ENCODE assay signal across 24 cellular contexts in genomic region chr13:74203576-74203975, GRCh38.
DNase-seq lines count a peak whose midpoint lies in the region; ATAC-seq and TF ChIP-seq lines count a peak whose summit lies in the region.
"Had no signal": no experiment of that assay in that cellular context is flagged by ENCODE, and none has a peak within 500 bp of the region (broad histone marks: within the 10 kb centered on the region; RNA-seq: fewer than 3 reads in every experiment).

No MANE protein-coding gene starts in this region.

- no peaks in the 10 kb centered on the region for H3K36me3 ChIP-seq in IMR-90 (ENCODE audit: control insufficient read depth, insufficient read depth, low read length)
- no peaks in the 10 kb centered on the region for H3K36me3 ChIP-seq in brain microvascular endothelial cell (replicated peaks)
- no peaks in the 10 kb centered on the region for H3K36me3 ChIP-seq in esophagus squamous epithelium
- no peaks in the 10 kb centered on the region for H3K36me3 ChIP-seq in neuronal stem cell (replicated peaks in 1 of 2; ENCODE audit: control insufficient read depth in 2 of 2, insufficient read depth in 2 of 2, low read length in 2 of 2)
- H3K36me3 ChIP-seq: HAP-1, stomach had no signal

- peaks cover 24% of the 10 kb centered on the region for H3K4me1 ChIP-seq in IMR-90 (ENCODE audit: control insufficient read depth, insufficient read depth, low read length)
- no peaks in the 10 kb centered on the region for H3K4me1 ChIP-seq in esophagus squamous epithelium
- peaks cover 0 to 3% of the 10 kb centered on the region in 2 donors for H3K4me1 ChIP-seq in neuronal stem cell (ENCODE audit: control insufficient read depth in 2 of 2, insufficient read depth in 1 of 2, low read depth in 1 of 2, low read length in 2 of 2)

- peak overlapping the region; percentile 73; the same call in 1 of the 2 replicates for H3K14ac ChIP-seq in IMR-90 (replicated peaks; ENCODE audit: low read depth, low read length)
- H3K14ac ChIP-seq in neuronal stem cell (ENCODE audit: low read length): no peak overlapping the region

- CTCF ChIA-PET in IMR-90 (lab: Yijun Ruan, JAX): interaction anchor here (0.6 kb wide), 1 partner anchor 654 kb away, joined by 6 read pairs; no protein-coding TSS in a partner anchor

- H2AFZ ChIP-seq in IMR-90 (replicated peaks; ENCODE audit: low read length, poor library complexity) (no peak overlapping the region), neuronal stem cell (ENCODE audit: low read length) (no peak overlapping the region)

- H3K18ac ChIP-seq in IMR-90 (ENCODE audit: low read depth, low read length) (peak overlapping the region; percentile 48; the same call in 1 of the 2 replicates), neuronal stem cell (ENCODE audit: low read length) (no peak overlapping the region)

- H3K9me1 ChIP-seq in IMR-90 (ENCODE audit: insufficient read depth, low read length): peaks cover 3% of the 10 kb centered on the region; the same call in 1 of the 2 replicates

- dilution Hi-C loops in IMR-90 (cut with HindIII; ENCODE audit: low sequenced_read_pairs, unreplicated experiment): no loop called here

- POLR2A ChIA-PET in IMR-90 (lab: Charles Lee; ENCODE audit: unreplicated experiment): no interaction called here

- no peak for TF ChIP-seq RAD21 in IMR-90 (IDR thresholded peaks at IDR 0.05; ENCODE audit: low read length)

- TF ChIP-seq CTCF in IMR-90 (conservative IDR thresholded peaks at IDR 0.05; ENCODE audit: low read depth, low read length): no peak
- TF ChIP-seq CTCF in brain microvascular endothelial cell (IDR thresholded peaks at IDR 0.05; ENCODE audit: low read depth, low read length, missing control alignments): no peak
- no peak for TF ChIP-seq CTCF in esophagus squamous epithelium (IDR thresholded peaks at IDR 0.05)

- H3K79me1 ChIP-seq in IMR-90 (ENCODE audit: low read depth in 1 of 2, low read length in 2 of 2) (no peaks in the 10 kb centered on the region; a peak in 1 of 4 replicates), neuronal stem cell (ENCODE audit: low read depth, low read length) (no peaks in the 10 kb centered on the region)

- H3K4me3 ChIP-seq in IMR-90 (ENCODE audit: insufficient read depth, low read depth, low read length) (no peak overlapping the region), brain microvascular endothelial cell (ENCODE audit: low read depth, low read length) (no peak overlapping the region), esophagus squamous epithelium (no peak overlapping the region), neuronal stem cell (ENCODE audit: low read length in 2 of 2) (no peak overlapping the region)
- H3K4me3 ChIP-seq: HAP-1, skin epidermis, stomach had no signal

- H2BK120ac ChIP-seq in IMR-90 (ENCODE audit: low read depth, low read length): peak overlapping the region; percentile 87
- H2BK120ac ChIP-seq in neuronal stem cell (ENCODE audit: low read depth, low read length): no peak overlapping the region

- BruUV-seq in IMR-90 (replicated peaks; lab: Mats Ljungman, UMichigan): no TSS peak

- peak overlapping the region; percentile 38 for H2AK9ac ChIP-seq in IMR-90 (replicated peaks; ENCODE audit: low read depth, low read length, poor library complexity)

- H2BK5ac ChIP-seq in IMR-90 (ENCODE audit: low read depth, low read length, poor library complexity, severe bottlenecking) (peak overlapping the region; percentile 66), neuronal stem cell (ENCODE audit: low read length) (no peak overlapping the region)

- H3K9ac ChIP-seq in IMR-90 (ENCODE audit: low read depth, low read length): no peak overlapping the region
- H3K9ac ChIP-seq in neuronal stem cell (ENCODE audit: low read depth, low read length, poor library complexity): no peak overlapping the region

- peak overlapping the region; percentile 82 for H2BK20ac ChIP-seq in IMR-90 (ENCODE audit: low read depth, low read length)

- ATAC-seq in IMR-90 (ENCODE audit: low read depth): no peak; the same call in 1 of the 2 replicates
- no peak for ATAC-seq in HG02884 (IDR thresholded peaks at IDR 0.05; ENCODE audit: unreplicated experiment)
- ATAC-seq: left lobe of liver had no signal

- H3K9me3 ChIP-seq in IMR-90 (ENCODE audit: control insufficient read depth, insufficient read depth, low read length) (no peaks in the 10 kb centered on the region), esophagus squamous epithelium (no peaks in the 10 kb centered on the region), neuronal stem cell (replicated peaks in 1 of 2; ENCODE audit: control insufficient read depth in 2 of 2, insufficient read depth in 1 of 2, low read depth in 1 of 2, low read length in 2 of 2) (peaks cover 2 to 4% of the 10 kb centered on the region in 2 donors)
- H3K9me3 ChIP-seq: HAP-1, stomach had no signal

- H3K4ac ChIP-seq in IMR-90 (ENCODE audit: low read depth, low read length): peak overlapping the region; percentile 65
- no peak overlapping the region for H3K4ac ChIP-seq in neuronal stem cell (ENCODE audit: low read length)

- no peak overlapping the region for H2BK12ac ChIP-seq in neuronal stem cell (ENCODE audit: low read length)

- no CpG with 5 or more reads among the region's 1 CpG for WGBS in IMR-90 (ENCODE audit: extremely low coverage in 2 of 2, insufficient read length in 1 of 2), 2 experiments
- 87 to 100% methylated on average over 1 of the region's 1 CpG for WGBS in esophagus squamous epithelium, 2 donors
- WGBS in neuronal stem cell (ENCODE audit: extremely low coverage in 2 of 2, insufficient read length in 2 of 2, insufficient replicate concordance in 1 of 2), 2 donors: no CpG with 5 or more reads among the region's 1 CpG

- TF ChIP-seq POLR2A in IMR-90 (IDR thresholded peaks at IDR 0.05; ENCODE audit: low read depth, low read length) (no peak), esophagus squamous epithelium (IDR thresholded peaks at IDR 0.05) (no peak)

- no peak overlapping the region for H3K27ac ChIP-seq in IMR-90 (ENCODE audit: insufficient read depth, low read length)
- peak overlapping the region; percentile 86 for H3K27ac ChIP-seq in brain microvascular endothelial cell
- H3K27ac ChIP-seq in esophagus squamous epithelium: no peak overlapping the region
- H3K27ac ChIP-seq in neuronal stem cell (replicated peaks; ENCODE audit: low read length): no peak overlapping the region
- H3K27ac ChIP-seq: skin epidermis, stomach had no signal

- H3K56ac ChIP-seq in IMR-90 (ENCODE audit: extremely low read depth, insufficient read depth, low read length): no peak overlapping the region

- DNase-seq in EH (ENCODE audit: low read depth): peak; percentile 41
- peak; percentile 47 for DNase-seq in IMR-90
- no peak for DNase-seq in brain microvascular endothelial cell
- DNase-seq in myocyte (ENCODE audit: low read depth): peak; percentile 94
- no peak for DNase-seq in esophagus squamous epithelium (lab: John Stamatoyannopoulos, UW)
- DNase-seq in stimulated activated CD4-positive, alpha-beta T cell treated with anti-CD3 and anti-CD28 coated beads, Interleukin-4, amount 100 ng/mL, for 24 hours: no peak
- DNase-seq in neuronal stem cell (ENCODE audit: low spot score): no peak
- DNase-seq: activated B cell treated with CpG ODN at 0.5 μM for 24 hours; activated CD4-positive, alpha-beta memory T cell treated with anti-CD3 and anti-CD28 coated beads, Interleukin-2, amount 10 ng/mL, durations not matched to agents 7 days and 5 days; activated gamma-delta T cell treated with Interleukin-2 at 50 U/mL for 16 hours; activated T-cell treated with anti-CD3 and anti-CD28 coated beads for 4 hours; central memory CD4-positive, alpha-beta T cell; DND-41; head of caudate nucleus; midbrain; NCI-H1105 treated with DMSO at 0.1 percent for 48 hours; nephron progenitor cell; RPMI8226; stimulated activated CD4-positive, alpha-beta T cell treated with anti-CD3 and anti-CD28 coated beads, Interleukin-2, amount 100 ng/mL, for 48 hours; stomach had no signal

- H4K8ac ChIP-seq in IMR-90 (ENCODE audit: low read depth in 2 of 2, low read length in 2 of 2) (peak overlapping the region in 1 of 2 experiments; percentile 58; a peak in 2 of 4 replicates), neuronal stem cell (ENCODE audit: low read depth, low read length) (no peak overlapping the region)

- H3K23ac ChIP-seq in IMR-90 (ENCODE audit: low read depth, low read length) (peak overlapping the region; percentile 22; the same call in 1 of the 2 replicates), neuronal stem cell (ENCODE audit: low read depth, low read length, poor library complexity) (no peak overlapping the region)

- H2AK5ac ChIP-seq in IMR-90 (ENCODE audit: low read depth, low read length) (peak overlapping the region; percentile 71; the same call in 1 of the 2 replicates), neuronal stem cell (ENCODE audit: low read depth, low read length) (no peak overlapping the region)

- peak overlapping the region; percentile 70; the same call in 1 of the 2 replicates for H4K5ac ChIP-seq in IMR-90 (ENCODE audit: low read depth, low read length)

- in situ Hi-C loops in IMR-90 (cut with MboI; ENCODE audit: low sequenced_read_pairs) (no loop called here), brain microvascular endothelial cell (cut with HindIII; ENCODE audit: low pct_ligation_motif_present, low sequenced_read_pairs) (no loop called here)

- H2BK15ac ChIP-seq in IMR-90 (ENCODE audit: low read depth, low read length) (peak overlapping the region; percentile 58; the same call in 2 of the 3 replicates), neuronal stem cell (ENCODE audit: low read length) (no peak overlapping the region)

- H3K27me3 ChIP-seq in IMR-90 (ENCODE audit: control insufficient read depth, insufficient read depth, low read length): no peaks in the 10 kb centered on the region
- H3K27me3 ChIP-seq in brain microvascular endothelial cell (replicated peaks): no peaks in the 10 kb centered on the region
- no peaks in the 10 kb centered on the region for H3K27me3 ChIP-seq in esophagus squamous epithelium
- no peaks in the 10 kb centered on the region for H3K27me3 ChIP-seq in neuronal stem cell (ENCODE audit: control insufficient read depth in 3 of 3, insufficient read depth in 3 of 3, low read depth in 1 of 3, low read length in 3 of 3)
- H3K27me3 ChIP-seq: stomach had no signal

- no peaks in the 10 kb centered on the region for H4K20me1 ChIP-seq in IMR-90 (ENCODE audit: insufficient read depth, low read length)

- H4K91ac ChIP-seq in IMR-90 (ENCODE audit: insufficient read depth, low read depth, low read length) (peak overlapping the region; percentile 47; the same call in 1 of the 2 replicates), neuronal stem cell (ENCODE audit: low read depth, low read length, poor library complexity) (no peak overlapping the region)

- H3K4me2 ChIP-seq in IMR-90 (ENCODE audit: low read depth, low read length) (peak overlapping the region; percentile 20; the same call in 1 of the 2 replicates), neuronal stem cell (ENCODE audit: insufficient read depth, low read length, poor library complexity, severe bottlenecking) (no peak overlapping the region)

- intact Hi-C loops in IMR-90 (cut with micrococcal nuclease) (loop anchor here (5.0 to 10.0 kb wide), 3 partner anchors 56 to 1011 kb away; no protein-coding TSS in a partner anchor), esophagus squamous epithelium (cut with DNase I) (no loop called here)

TF ChIP-seq in IMR-90, 13 proteins besides CTCF, POLR2A, EP300 and RAD21 (continues in another document):
- TF ChIP-seq RCOR1 (IDR thresholded peaks at IDR 0.05; ENCODE audit: insufficient replicate concordance, low read length): no peak
- no peak for TF ChIP-seq CHD1 (IDR thresholded peaks at IDR 0.05; ENCODE audit: low read depth, low read length)
- TF ChIP-seq SMC3 (IDR thresholded peaks at IDR 0.05; ENCODE audit: low read depth, low read length): no peak

Comparison
In these comparisons a context has a peak if more than half of its experiments do, and no peak if none do; other contexts are left out.
1. DNase-seq: peak in EH (single experiment), IMR-90 (single experiment) and myocyte (single experiment); none in brain microvascular endothelial cell (single experiment), esophagus squamous epithelium (single experiment), stimulated activated CD4-positive, alpha-beta T cell treated with anti-CD3 and anti-CD28 coated beads, Interleukin-4, amount 100 ng/mL, for 24 hours (single experiment) and neuronal stem cell (single experiment).